ENCODE assay signal across 1 cellular context in genomic region chr2:196463706-196464105, GRCh38.
TF ChIP-seq lines count a peak whose summit lies in the region.

No MANE protein-coding gene starts in this region.

TF ChIP-seq in GM23338, 12 proteins besides CTCF, POLR2A, EP300 and RAD21:
- TF ChIP-seq ZNF462 (CRISPR knock-in tag; IDR thresholded peaks at IDR 0.05) (no peak), ZNF114 (CRISPR knock-in tag; IDR thresholded peaks at IDR 0.05) (no peak), ETS1 (IDR thresholded peaks at IDR 0.05) (no peak), EZH2 (IDR thresholded peaks at IDR 0.05; ENCODE audit: low read depth, unreplicated experiment) (no peak), STAT1 (IDR thresholded peaks at IDR 0.05; ENCODE audit: unreplicated experiment) (no peak), REST (IDR thresholded peaks at IDR 0.05; ENCODE audit: unreplicated experiment) (no peak), NANOG (IDR thresholded peaks at IDR 0.05; ENCODE audit: borderline replicate concordance) (no peak)
